ENCODE assay signal across 15 cellular contexts in genomic region chr4:150515135-150515534, GRCh38.
"Had no signal": no experiment of that assay in that cellular context is flagged by ENCODE, and none has a peak within 500 bp of the region (broad histone marks: within the 10 kb centered on the region; RNA-seq: fewer than 3 reads in every experiment).

No MANE protein-coding gene starts in this region.

- ATAC-seq: activated T-helper 17 cell treated with anti-CD3 and anti-CD28 coated beads, Interleukin-2, amount 50 U/mL, for 72 hours; heart right ventricle; stimulated activated effector memory CD8-positive, alpha-beta T cell treated with anti-CD3 and anti-CD28 coated beads, Interleukin-12 subunit alpha, Interleukin-12 subunit beta, amount 100 ng/mL, for 72 hours; upper lobe of right lung had no signal

- H3K4me3 ChIP-seq: cardiac muscle cell, colonic mucosa, heart right ventricle, neural progenitor cell, thoracic aorta, upper lobe of right lung had no signal

- H3K27ac ChIP-seq: cardiac muscle cell, colonic mucosa, heart right ventricle, thoracic aorta, upper lobe of right lung had no signal

- H3K36me3 ChIP-seq: cardiac muscle cell, colonic mucosa, heart right ventricle, neural progenitor cell, thoracic aorta, upper lobe of right lung had no signal

- H3K4me1 ChIP-seq: colonic mucosa, upper lobe of right lung had no signal

- H3K4me2 ChIP-seq: neural progenitor cell had no signal

- H3K9ac ChIP-seq: neural progenitor cell had no signal

- H3K9me3 ChIP-seq: colonic mucosa, heart right ventricle, thoracic aorta, upper lobe of right lung had no signal

- DNase-seq: activated CD4-positive, alpha-beta T cell treated with anti-CD3 and anti-CD28 coated beads, Interleukin-2, amount 10 ng/mL, durations not matched to agents 7 days and 5 days; activated naive CD4-positive, alpha-beta T cell treated with Interleukin-2 at 50 U/mL for 16 hours; aorta; colonic mucosa; effector CD8-positive, alpha-beta T cell; heart right ventricle; islet precursor cell; naive B cell; SW 1271; upper lobe of right lung had no signal

- H2AFZ ChIP-seq: neural progenitor cell had no signal

- H3K27me3 ChIP-seq: cardiac muscle cell, colonic mucosa, heart right ventricle, neural progenitor cell, upper lobe of right lung had no signal
